19 cellular contexts compared by ENCODE assay signal in genomic region chr7:34844936-34845665, GRCh38.
"Had no signal": no experiment of that assay in that cellular context is flagged by ENCODE, and none has a peak within 500 bp of the region (broad histone marks: within the 10 kb centered on the region; RNA-seq: fewer than 3 reads in every experiment).

No MANE protein-coding gene starts in this region.

- H3K9me3 ChIP-seq: gastroesophageal sphincter, left lung, mucosa of descending colon, thyroid gland, uterus had no signal

- DNase-seq: activated B cell treated with CpG ODN at 0.5 μM for 24 hours; activated CD4-positive, alpha-beta T cell treated with anti-CD3 and anti-CD28 coated beads for 48 hours; activated CD8-positive, alpha-beta memory T cell treated with anti-CD3 and anti-CD28 coated beads, Interleukin-2, amount 50 U/mL, for 48 hours; activated gamma-delta T cell treated with Interleukin-2 at 50 U/mL for 16 hours; aorta; effector memory CD4-positive, alpha-beta T cell; kidney; left lung; mucosa of descending colon; naive thymus-derived CD8-positive, alpha-beta T cell; stimulated activated CD4-positive, alpha-beta T cell treated with anti-CD3 and anti-CD28 coated beads, Interleukin-2, amount 100 ng/mL, for 48 hours; T-helper 17 cell; thyroid gland; uterus had no signal

- H3K36me3 ChIP-seq: gastroesophageal sphincter, left lung, thyroid gland, uterus had no signal

- H3K27me3 ChIP-seq: gastroesophageal sphincter, hepatocyte, left lung, thyroid gland, uterus had no signal

- H2AFZ ChIP-seq: hepatocyte had no signal

- ATAC-seq: gastroesophageal sphincter; left lung; mucosa of descending colon; naive thymus-derived CD8-positive, alpha-beta T cell; stimulated activated memory B cell treated with anti-CD40 and anti-IgM and Interleukin-4, amounts not matched to agents 10 μg/mL and 1 μg/mL and 100 μg/mL, for 72 hours; T-helper 17 cell had no signal

- H3K4me2 ChIP-seq: hepatocyte had no signal

- H3K27ac ChIP-seq: epithelial cell of prostate, gastroesophageal sphincter, hepatocyte, left lung, thyroid gland, uterus had no signal

- H3K4me1 ChIP-seq: left lung, thyroid gland, uterus had no signal

- H3K4me3 ChIP-seq: gastroesophageal sphincter, hepatocyte, left lung, mucosa of descending colon, thyroid gland, uterus had no signal

- H3K79me2 ChIP-seq: hepatocyte had no signal

- FAIRE-seq: bronchial epithelial cell, kidney had no signal
